In genomic region chr2:42849311-42849710, GRCh38 we compare ENCODE assay signal across 1 cellular context.
TF ChIP-seq lines count a peak whose summit lies in the region.

No MANE protein-coding gene starts in this region.

TF ChIP-seq in IMR-90, 13 proteins besides CTCF, POLR2A, EP300 and RAD21:
- TF ChIP-seq SMC3 (IDR thresholded peaks at IDR 0.05; ENCODE audit: low read depth, low read length) = no peak
- TF ChIP-seq BHLHE40 (IDR thresholded peaks at IDR 0.05; ENCODE audit: low read depth, low read length) = no peak
- TF ChIP-seq, protein P1, sequence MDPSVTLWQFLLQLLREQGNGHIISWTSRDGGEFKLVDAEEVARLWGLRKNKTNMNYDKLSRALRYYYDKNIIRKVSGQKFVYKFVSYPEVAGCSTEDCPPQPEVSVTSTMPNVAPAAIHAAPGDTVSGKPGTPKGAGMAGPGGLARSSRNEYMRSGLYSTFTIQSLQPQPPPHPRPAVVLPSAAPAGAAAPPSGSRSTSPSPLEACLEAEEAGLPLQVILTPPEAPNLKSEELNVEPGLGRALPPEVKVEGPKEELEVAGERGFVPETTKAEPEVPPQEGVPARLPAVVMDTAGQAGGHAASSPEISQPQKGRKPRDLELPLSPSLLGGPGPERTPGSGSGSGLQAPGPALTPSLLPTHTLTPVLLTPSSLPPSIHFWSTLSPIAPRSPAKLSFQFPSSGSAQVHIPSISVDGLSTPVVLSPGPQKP (IDR thresholded peaks at IDR 0.05; ENCODE audit: borderline replicate concordance, low read depth, low read length) = no peak
- no peak for TF ChIP-seq FOS (IDR thresholded peaks at IDR 0.05; ENCODE audit: low read depth, low read length)
- TF ChIP-seq CEBPB (IDR thresholded peaks at IDR 0.05; ENCODE audit: low read depth, low read length) = no peak
- TF ChIP-seq MXI1 (IDR thresholded peaks at IDR 0.05; ENCODE audit: borderline replicate concordance, low read depth, low read length) = no peak
- TF ChIP-seq, protein P2, sequence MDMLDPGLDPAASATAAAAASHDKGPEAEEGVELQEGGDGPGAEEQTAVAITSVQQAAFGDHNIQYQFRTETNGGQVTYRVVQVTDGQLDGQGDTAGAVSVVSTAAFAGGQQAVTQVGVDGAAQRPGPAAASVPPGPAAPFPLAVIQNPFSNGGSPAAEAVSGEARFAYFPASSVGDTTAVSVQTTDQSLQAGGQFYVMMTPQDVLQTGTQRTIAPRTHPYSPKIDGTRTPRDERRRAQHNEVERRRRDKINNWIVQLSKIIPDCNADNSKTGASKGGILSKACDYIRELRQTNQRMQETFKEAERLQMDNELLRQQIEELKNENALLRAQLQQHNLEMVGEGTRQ (IDR thresholded peaks at IDR 0.05; ENCODE audit: low read depth, low read length) = no peak
- TF ChIP-seq RFX5 (IDR thresholded peaks at IDR 0.05; ENCODE audit: low read depth, low read length) = no peak
- no peak for TF ChIP-seq NFE2L2 (IDR thresholded peaks at IDR 0.05; ENCODE audit: low read depth, low read length)
- no peak for TF ChIP-seq MAFK (IDR thresholded peaks at IDR 0.05; ENCODE audit: low read depth, low read length)
- TF ChIP-seq RCOR1 (IDR thresholded peaks at IDR 0.05; ENCODE audit: insufficient replicate concordance, low read length) = no peak
- no peak for TF ChIP-seq MAZ (IDR thresholded peaks at IDR 0.05; ENCODE audit: borderline replicate concordance, low read depth, low read length)
- TF ChIP-seq CHD1 (IDR thresholded peaks at IDR 0.05; ENCODE audit: low read depth, low read length) = no peak
TF ChIP-seq in IMR-90: peak in this region for 0.
